ENCODE assay signal across 12 cellular contexts in the genomic region with DNA sequence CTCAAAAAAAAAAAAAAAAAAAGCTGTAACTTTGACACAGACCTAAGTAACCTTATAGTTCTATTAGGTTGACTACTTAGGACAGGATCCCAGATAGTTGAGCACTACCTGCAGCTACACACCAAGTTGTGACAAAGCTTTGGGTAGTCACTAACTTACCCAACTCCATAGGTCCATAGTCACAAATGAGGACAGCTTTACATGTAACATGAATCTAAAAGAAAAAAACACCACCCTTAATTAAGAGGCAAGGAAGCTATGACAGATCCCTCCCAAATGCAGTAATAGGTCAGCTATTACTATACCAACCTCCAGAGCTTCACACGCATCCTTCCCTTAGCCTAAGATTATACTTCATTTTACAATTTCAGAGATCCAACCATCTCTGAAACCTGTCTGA. TPM values are rescaled to one million over a fixed set of nuclear protein-coding genes. Genes with fewer than 3 reads are reported as not detected.
A peak's percentile ranks its signal among the peaks of the same experiment; 100 is the strongest.
DNase-seq lines count a peak whose midpoint lies in the region; ATAC-seq, FAIRE-seq and TF ChIP-seq lines count a peak whose summit lies in the region.
"Had no signal": no experiment of that assay in that cellular context is flagged by ENCODE, and none has a peak within 500 bp of the region (broad histone marks: within the 10 kb centered on the region; RNA-seq: fewer than 3 reads in every experiment).

No MANE protein-coding gene starts in this region.

- H3K27ac ChIP-seq in A549 (peak overlapping the region; percentile 96 to 98; a peak in 4 of 6 replicates), HEK293 (ENCODE audit: extremely low read depth, low read depth, low read length) (peak overlapping the region; percentile 33; the same call in 1 of the 2 replicates), substantia nigra (ENCODE audit: low read depth, low read length, poor library complexity, severe bottlenecking) (no peak overlapping the region)
- H3K27ac ChIP-seq: neutrophil had no signal

- DNase-seq in A549 (ENCODE audit: low read depth in 1 of 2, low spot score in 1 of 2) (no peak), kidney epithelial cell (ENCODE audit: low read depth) (no peak), H54 (ENCODE audit: insufficient read length, low spot score) (no peak), urothelium cell line (ENCODE audit: low spot score) (no peak), NCI-H1436 (lab: John Stamatoyannopoulos, UW) (no peak), substantia nigra (lab: John Stamatoyannopoulos, UW) (no peak)
- DNase-seq: DMS 273 treated with DMSO at 0.1 percent for 48 hours; HCEC 1CT; stimulated activated naive CD4-positive, alpha-beta T cell treated with Interleukin-2 at 50 U/mL for 16 hours had no signal

- TF ChIP-seq POLR2A in A549 (IDR thresholded peaks at IDR 0.05; ENCODE audit: low read length) (no peak), H54 (IDR thresholded peaks at IDR 0.05; ENCODE audit: low read depth, low read length) (no peak)

- no peaks in the 10 kb centered on the region for H3K9me3 ChIP-seq in A549
- H3K9me3 ChIP-seq in HEK293 (ENCODE audit: control insufficient read depth, insufficient read depth, low read depth, low read length), result no peaks in the 10 kb centered on the region
- H3K9me3 ChIP-seq: neutrophil had no signal

- H3K4me1 ChIP-seq in A549, result peaks cover 17% of the 10 kb centered on the region; the same call in 2 of the 3 replicates
- H3K4me1 ChIP-seq in HEK293 (ENCODE audit: control insufficient read depth, insufficient read depth, low read length), result no peaks in the 10 kb centered on the region; the same call in 1 of the 2 replicates

- H3K4me1 Mint-ChIP-seq in activated naive CD8-positive, alpha-beta T cell (ENCODE audit: low read depth), result peaks cover 34% of the 10 kb centered on the region

- no peak for TF ChIP-seq RAD21 in A549 (conservative IDR thresholded peaks at IDR 0.05 in 1 of 2, IDR thresholded peaks at IDR 0.05 in 1 of 2)

- peaks cover 24% of the 10 kb centered on the region for H3K36me3 Mint-ChIP-seq in activated naive CD8-positive, alpha-beta T cell

- no peaks in the 10 kb centered on the region for H3K27me3 ChIP-seq in kidney epithelial cell (ENCODE audit: control insufficient read depth, insufficient read depth, low read length)
- H3K27me3 ChIP-seq: neutrophil had no signal

- no peak for FAIRE-seq in A549 (lab: Jason Lieb, UNC)
- FAIRE-seq in H54 (lab: Jason Lieb, UNC), result no peak
- no peak for FAIRE-seq in urothelium cell line (lab: Jason Lieb, UNC)

- CTCF ChIA-PET in A549 (lab: Yijun Ruan, JAX), result interaction anchor here (0.6 to 5.7 kb wide), 6 partner anchors 10 to 91 kb away, joined by 3 to 25 read pairs (median 3); no protein-coding TSS in a partner anchor
- CTCF ChIA-PET in HEK293 (lab: Yijun Ruan, JAX), result interaction anchor here (0.6 to 3.5 kb wide), 6 partner anchors 23 to 330 kb away, joined by 3 to 25 read pairs (median 5); no protein-coding TSS in a partner anchor

- peak overlapping the region; percentile 99 for H3K4me3 Mint-ChIP-seq in activated naive CD8-positive, alpha-beta T cell

- peak overlapping the region; percentile 99 for H3K4me3 ChIP-seq in A549
- no peak overlapping the region for H3K4me3 ChIP-seq in HEK293 (ENCODE audit: low read depth, low read length)
- H3K4me3 ChIP-seq in kidney epithelial cell (ENCODE audit: low read depth, low read length), result peak overlapping the region; percentile 18

- no peak for ATAC-seq in A549

- POLR2A ChIA-PET in A549 (lab: Yijun Ruan, JAX) (interaction anchor here (0.7 to 1.3 kb wide), 5 partner anchors 16 to 182 kb away, joined by 3 to 4 read pairs (median 4); no protein-coding TSS in a partner anchor), HEK293 (lab: Yijun Ruan, JAX) (interaction anchor here (0.7 to 3.3 kb wide), 7 partner anchors 10 to 901 kb away, joined by 3 to 30 read pairs (median 6); a partner anchor contains a TSS)

- H3K9me3 Mint-ChIP-seq in activated naive CD8-positive, alpha-beta T cell (ENCODE audit: low read depth), result no peaks in the 10 kb centered on the region

- H3K27me3 Mint-ChIP-seq in activated naive CD8-positive, alpha-beta T cell, result no peaks in the 10 kb centered on the region

- TF ChIP-seq CTCF in A549 (IDR thresholded peaks at IDR 0.05) (no peak), HEK293 (tag by site-specific recombination; IDR thresholded peaks at IDR 0.05) (no peak), kidney epithelial cell (IDR thresholded peaks at IDR 0.05; ENCODE audit: insufficient read depth, low read length, poor library complexity, severe bottlenecking) (no peak)

- 81% methylated on average over 1 of the region's 1 CpG for WGBS in A549 (ENCODE audit: missing lambda C conversion rate)

- peak overlapping the region; percentile 92 for H3K4me2 ChIP-seq in A549

- TF ChIP-seq EP300 in A549 (IDR thresholded peaks at IDR 0.05), result no peak

- H3K36me3 ChIP-seq in HEK293 (ENCODE audit: control insufficient read depth in 2 of 2, insufficient read depth in 1 of 2, low read length in 2 of 2), result peaks cover 18 to 50% of the 10 kb centered on the region in 2 experiments
- peaks cover 1% of the 10 kb centered on the region for H3K36me3 ChIP-seq in kidney epithelial cell (ENCODE audit: control insufficient read depth, insufficient read depth, low read length)

- peak overlapping the region; percentile 97 for H3K27ac Mint-ChIP-seq in activated naive CD8-positive, alpha-beta T cell

TF ChIP-seq in A549, 52 proteins besides CTCF, POLR2A, EP300 and RAD21 (continues in another document):
- TF ChIP-seq EHMT2 (IDR thresholded peaks at IDR 0.05; ENCODE audit: low read depth) (no peak), FOSL2 (IDR thresholded peaks at IDR 0.05) (no peak), FOSL2 (CRISPR knock-in tag; IDR thresholded peaks at IDR 0.05) (no peak), ZSCAN20 (CRISPR knock-in tag; IDR thresholded peaks at IDR 0.05) (no peak), FOXS1 (CRISPR knock-in tag; IDR thresholded peaks at IDR 0.05) (no peak), CBX2 (IDR thresholded peaks at IDR 0.05; ENCODE audit: borderline replicate concordance, low read depth) (no peak), EHF (CRISPR knock-in tag; IDR thresholded peaks at IDR 0.05) (no peak), TP53 (CRISPR knock-in tag; IDR thresholded peaks at IDR 0.05) (no peak), GATA3 (IDR thresholded peaks at IDR 0.05; ENCODE audit: borderline replicate concordance) (no peak), PHF8 (IDR thresholded peaks at IDR 0.05; ENCODE audit: borderline replicate concordance, low read depth) (no peak), HOXA7 (CRISPR knock-in tag; IDR thresholded peaks at IDR 0.05) (no peak), NR3C1 (IDR thresholded peaks at IDR 0.05) (no peak), TFCP2L1 (CRISPR knock-in tag; IDR thresholded peaks at IDR 0.05) (no peak)
- TF ChIP-seq, protein P1, sequence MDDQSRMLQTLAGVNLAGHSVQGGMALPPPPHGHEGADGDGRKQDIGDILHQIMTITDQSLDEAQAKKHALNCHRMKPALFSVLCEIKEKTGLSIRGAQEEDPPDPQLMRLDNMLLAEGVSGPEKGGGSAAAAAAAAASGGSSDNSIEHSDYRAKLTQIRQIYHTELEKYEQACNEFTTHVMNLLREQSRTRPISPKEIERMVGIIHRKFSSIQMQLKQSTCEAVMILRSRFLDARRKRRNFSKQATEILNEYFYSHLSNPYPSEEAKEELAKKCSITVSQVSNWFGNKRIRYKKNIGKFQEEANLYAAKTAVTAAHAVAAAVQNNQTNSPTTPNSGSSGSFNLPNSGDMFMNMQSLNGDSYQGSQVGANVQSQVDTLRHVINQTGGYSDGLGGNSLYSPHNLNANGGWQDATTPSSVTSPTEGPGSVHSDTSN (IDR thresholded peaks at IDR 0.05), result no peak

TF ChIP-seq in HEK293, 187 proteins besides CTCF, POLR2A, EP300 and RAD21:
- TF ChIP-seq ZNF366 (tag by site-specific recombination; conservative IDR thresholded peaks at IDR 0.05), result no peak
- TF ChIP-seq, protein P2, sequence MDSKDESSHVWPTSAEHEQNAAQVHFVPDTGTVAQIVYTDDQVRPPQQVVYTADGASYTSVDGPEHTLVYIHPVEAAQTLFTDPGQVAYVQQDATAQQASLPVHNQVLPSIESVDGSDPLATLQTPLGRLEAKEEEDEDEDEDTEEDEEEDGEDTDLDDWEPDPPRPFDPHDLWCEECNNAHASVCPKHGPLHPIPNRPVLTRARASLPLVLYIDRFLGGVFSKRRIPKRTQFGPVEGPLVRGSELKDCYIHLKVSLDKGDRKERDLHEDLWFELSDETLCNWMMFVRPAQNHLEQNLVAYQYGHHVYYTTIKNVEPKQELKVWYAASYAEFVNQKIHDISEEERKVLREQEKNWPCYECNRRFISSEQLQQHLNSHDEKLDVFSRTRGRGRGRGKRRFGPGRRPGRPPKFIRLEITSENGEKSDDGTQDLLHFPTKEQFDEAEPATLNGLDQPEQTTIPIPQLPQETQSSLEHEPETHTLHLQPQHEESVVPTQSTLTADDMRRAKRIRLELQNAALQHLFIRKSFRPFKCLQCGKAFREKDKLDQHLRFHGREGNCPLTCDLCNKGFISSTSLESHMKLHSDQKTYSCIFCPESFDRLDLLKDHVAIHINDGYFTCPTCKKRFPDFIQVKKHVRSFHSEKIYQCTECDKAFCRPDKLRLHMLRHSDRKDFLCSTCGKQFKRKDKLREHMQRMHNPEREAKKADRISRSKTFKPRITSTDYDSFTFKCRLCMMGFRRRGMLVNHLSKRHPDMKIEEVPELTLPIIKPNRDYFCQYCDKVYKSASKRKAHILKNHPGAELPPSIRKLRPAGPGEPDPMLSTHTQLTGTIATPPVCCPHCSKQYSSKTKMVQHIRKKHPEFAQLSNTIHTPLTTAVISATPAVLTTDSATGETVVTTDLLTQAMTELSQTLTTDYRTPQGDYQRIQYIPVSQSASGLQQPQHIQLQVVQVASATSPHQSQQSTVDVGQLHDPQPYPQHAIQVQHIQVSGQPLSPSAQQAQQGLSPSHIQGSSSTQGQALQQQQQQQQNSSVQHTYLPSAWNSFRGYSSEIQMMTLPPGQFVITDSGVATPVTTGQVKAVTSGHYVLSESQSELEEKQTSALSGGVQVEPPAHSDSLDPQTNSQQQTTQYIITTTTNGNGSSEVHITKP (tag by site-specific recombination; IDR thresholded peaks at IDR 0.05), result peak; percentile 20; the same call in 1 of the 2 replicates

RNA-seq across cellular contexts. Expression of a gene that starts 12.7 kb away (rescaled TPM):
- polyA plus RNA-seq in A549 (2011; rRNA removed) (0.81 and 0.85 TPM in 2 replicates), A549 (2017; fragmentation: RNase III; extraction: RNeasy Plus Mini Kit Qiagen cat#74134 plus additional on column Dnase treatment) (1.8 to 2.3 TPM (median 2.0 TPM) in 3 replicates)
- polyA plus RNA-seq in A549 (2012; cell fraction: cytosol; rRNA removed), result 0.99 and 2.0 TPM in 2 replicates
- 0.61 and 0.98 TPM in 2 replicates for polyA plus RNA-seq in A549 (2012; cell fraction: nucleus; rRNA removed)
- polyA minus RNA-seq in A549 (2011; rRNA and poly(A)+ RNA removed), result 1.0 and 1.5 TPM in 2 replicates
- total RNA-seq in kidney epithelial cell, result 9.6 and 13.5 TPM in 2 replicates

RNA-seq across cellular contexts. Expression of a gene that starts 26.5 kb away (rescaled TPM):
- polyA plus RNA-seq in A549 (2011; rRNA removed) (23.8 and 25.5 TPM in 2 replicates), A549 (2017; fragmentation: RNase III; extraction: RNeasy Plus Mini Kit Qiagen cat#74134 plus additional on column Dnase treatment) (14.5 to 14.9 TPM (median 14.5 TPM) in 3 replicates)
- 15.7 and 17.0 TPM in 2 replicates for polyA plus RNA-seq in A549 (2012; cell fraction: cytosol; rRNA removed)
- 13.5 and 19.2 TPM in 2 replicates for polyA plus RNA-seq in A549 (2012; cell fraction: nucleus; rRNA removed)
- polyA minus RNA-seq in A549 (2011; rRNA and poly(A)+ RNA removed), result 7.1 and 10.8 TPM in 2 replicates
- 11.9 and 20.1 TPM in 2 replicates for total RNA-seq in kidney epithelial cell
